22 cellular contexts compared by ENCODE assay signal in the genomic region with DNA sequence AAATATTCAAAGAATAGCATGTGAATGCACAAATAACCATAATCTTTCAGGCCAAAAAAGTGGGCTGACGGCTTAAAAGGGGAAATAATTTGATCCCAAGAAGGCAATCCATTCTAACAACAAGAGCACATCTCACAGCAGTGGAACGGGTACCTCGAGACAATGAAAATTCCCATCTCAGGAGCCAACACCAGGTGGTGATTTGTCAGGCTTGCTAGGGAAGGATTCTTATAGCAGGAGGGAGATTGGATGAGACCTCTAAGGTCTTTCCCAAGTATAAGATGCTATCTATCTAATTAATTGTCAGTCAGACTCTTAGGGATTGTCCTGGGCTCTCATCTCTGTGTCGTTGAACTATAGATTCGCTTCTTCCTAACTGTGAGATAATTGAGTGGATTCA.
A peak's percentile ranks its signal among the peaks of the same experiment; 100 is the strongest.
DNase-seq lines count a peak whose midpoint lies in the region; ATAC-seq and TF ChIP-seq lines count a peak whose summit lies in the region.
"Had no signal": no experiment of that assay in that cellular context is flagged by ENCODE, and none has a peak within 500 bp of the region (broad histone marks: within the 10 kb centered on the region; RNA-seq: fewer than 3 reads in every experiment).

No MANE protein-coding gene starts in this region.

- H3K4me3 ChIP-seq in GM23338: no peak overlapping the region
- H3K4me3 ChIP-seq: coronary artery, GM12878, tibial nerve had no signal

- H3K4me1 Mint-ChIP-seq in T-helper 1 cell treated with Interleukin-12 subunit alpha and Interleukin-12 subunit beta and Interleukin-4 antibody, amounts not matched to agents 30 μg/mL and 1 μg/mL, for 36 hours (ENCODE audit: low read depth): peaks cover 66% of the 10 kb centered on the region
- H3K4me1 Mint-ChIP-seq in GM23338 (peaks cover 5% of the 10 kb centered on the region; the same call in 2 of the 3 replicates), natural killer cell (peaks cover 83 to 88% of the 10 kb centered on the region in 2 donors)
- H3K4me1 Mint-ChIP-seq in activated T-helper 17 cell treated with anti-CD3 and anti-CD28 coated beads, Interleukin-2, amount 50 U/mL, for 72 hours: peaks cover 54% of the 10 kb centered on the region

- H3K27ac Mint-ChIP-seq in T-helper 1 cell treated with Interleukin-12 subunit alpha and Interleukin-12 subunit beta and Interleukin-4 antibody, amounts not matched to agents 30 μg/mL and 1 μg/mL, for 36 hours: peak overlapping the region; percentile 78
- H3K27ac Mint-ChIP-seq in GM23338 (no peak overlapping the region), natural killer cell (peak overlapping the region; percentile 96 to 99)
- peak overlapping the region; percentile 78 for H3K27ac Mint-ChIP-seq in activated T-helper 17 cell treated with anti-CD3 and anti-CD28 coated beads, Interleukin-2, amount 50 U/mL, for 72 hours

- no peaks in the 10 kb centered on the region for H3K36me3 ChIP-seq in GM23338 (ENCODE audit: insufficient read depth)
- H3K36me3 ChIP-seq: neutrophil, tibial nerve had no signal

- H3K4me2 ChIP-seq in GM23338: no peak overlapping the region

- H4K20me1 ChIP-seq in GM23338 (replicated peaks; ENCODE audit: insufficient read depth): no peaks in the 10 kb centered on the region

- peaks cover under 1% of the 10 kb centered on the region; the same call in 1 of the 2 replicates for H3K4me1 ChIP-seq in GM23338 (ENCODE audit: insufficient read depth)

- no peaks in the 10 kb centered on the region for H3K27me3 Mint-ChIP-seq in T-helper 1 cell treated with Interleukin-12 subunit alpha and Interleukin-12 subunit beta and Interleukin-4 antibody, amounts not matched to agents 30 μg/mL and 1 μg/mL, for 36 hours (ENCODE audit: low read depth)
- H3K27me3 Mint-ChIP-seq in GM23338 (ENCODE audit: insufficient read depth, low read depth, poor library complexity) (no peaks in the 10 kb centered on the region), natural killer cell (ENCODE audit: low read depth in 2 of 2) (no peaks in the 10 kb centered on the region)
- no peaks in the 10 kb centered on the region for H3K27me3 Mint-ChIP-seq in activated T-helper 17 cell treated with anti-CD3 and anti-CD28 coated beads, Interleukin-2, amount 50 U/mL, for 72 hours

- ATAC-seq in GM23338 (no peak; the same call in 2 of the 3 replicates), natural killer cell (no peak), GM21515 (IDR thresholded peaks at IDR 0.05; ENCODE audit: unreplicated experiment) (no peak)
- no peak for ATAC-seq in activated T-helper 17 cell treated with anti-CD3 and anti-CD28 coated beads, Interleukin-2, amount 50 U/mL, for 72 hours (replicated peaks)

- TF ChIP-seq CTCF in GM23338 (conservative IDR thresholded peaks at IDR 0.05; ENCODE audit: low read depth in 2 of 2) (no peak), natural killer cell (IDR thresholded peaks at IDR 0.05) (no peak)

- no peak overlapping the region; the same call in 1 of the 2 replicates for H2AFZ ChIP-seq in GM23338

- H3K9me3 Mint-ChIP-seq in T-helper 1 cell treated with Interleukin-12 subunit alpha and Interleukin-12 subunit beta and Interleukin-4 antibody, amounts not matched to agents 30 μg/mL and 1 μg/mL, for 36 hours: peaks cover 4% of the 10 kb centered on the region
- H3K9me3 Mint-ChIP-seq in GM23338 (peaks cover 2% of the 10 kb centered on the region; the same call in 2 of the 3 replicates), natural killer cell (no peaks in the 10 kb centered on the region)
- no peaks in the 10 kb centered on the region for H3K9me3 Mint-ChIP-seq in activated T-helper 17 cell treated with anti-CD3 and anti-CD28 coated beads, Interleukin-2, amount 50 U/mL, for 72 hours

- no peaks in the 10 kb centered on the region for H3K9me2 ChIP-seq in GM23338 (ENCODE audit: insufficient read depth)

- no peak for DNase-seq in T-helper 1 cell
- peak; percentile 25 for DNase-seq in GM23338 (ENCODE audit: low spot score)
- DNase-seq in natural killer cell: no peak
- DNase-seq in NCI-H1930 (lab: John Stamatoyannopoulos, UW): no peak
- DNase-seq in SW480 (ENCODE audit: low spot score): no peak
- DNase-seq: activated CD4-positive, alpha-beta T cell treated with anti-CD3 and anti-CD28 coated beads, Interleukin-2, amount 50 U/mL, for 1 hour; foreskin fibroblast; GDM1; Kasumi-1; left cardiac atrium; midbrain; NCI-H1105 treated with DMSO at 0.1 percent for 48 hours; NCI-H526 treated with DMSO at 0.1 percent for 48 hours; SIG-M5; T1000 had no signal

- H3K27me3 ChIP-seq in GM23338 (ENCODE audit: insufficient read depth): no peaks in the 10 kb centered on the region
- H3K27me3 ChIP-seq: neutrophil, tibial nerve had no signal

- intact Hi-C loops in natural killer cell (cut with micrococcal nuclease): loop anchor here (5.0 kb wide), 2 partner anchors 111 to 424 kb away; no protein-coding TSS in a partner anchor

- H3K36me3 Mint-ChIP-seq in T-helper 1 cell treated with Interleukin-12 subunit alpha and Interleukin-12 subunit beta and Interleukin-4 antibody, amounts not matched to agents 30 μg/mL and 1 μg/mL, for 36 hours (ENCODE audit: low read depth): peaks cover 18% of the 10 kb centered on the region
- H3K36me3 Mint-ChIP-seq in GM23338 (ENCODE audit: low read depth): no peaks in the 10 kb centered on the region
- H3K36me3 Mint-ChIP-seq in activated T-helper 17 cell treated with anti-CD3 and anti-CD28 coated beads, Interleukin-2, amount 50 U/mL, for 72 hours (ENCODE audit: low read depth): no peaks in the 10 kb centered on the region
- H3K36me3 Mint-ChIP-seq in natural killer cell: no peaks in the 10 kb centered on the region

- H3K4me3 Mint-ChIP-seq in T-helper 1 cell treated with Interleukin-12 subunit alpha and Interleukin-12 subunit beta and Interleukin-4 antibody, amounts not matched to agents 30 μg/mL and 1 μg/mL, for 36 hours: peak overlapping the region; percentile 49
- H3K4me3 Mint-ChIP-seq in GM23338 (no peak overlapping the region), natural killer cell (peak overlapping the region; percentile 87)
- H3K4me3 Mint-ChIP-seq in activated T-helper 17 cell treated with anti-CD3 and anti-CD28 coated beads, Interleukin-2, amount 50 U/mL, for 72 hours: peak overlapping the region; percentile 86

- H3K27ac ChIP-seq in GM23338 (ENCODE audit: low read depth): no peak overlapping the region
- H3K27ac ChIP-seq: coronary artery, neutrophil had no signal

- no peaks in the 10 kb centered on the region for H3F3A ChIP-seq in GM23338 (replicated peaks; ENCODE audit: low read depth)

- H3K79me2 ChIP-seq in GM23338 (replicated peaks; ENCODE audit: insufficient read depth): no peaks in the 10 kb centered on the region

TF ChIP-seq in GM23338, 12 proteins besides CTCF, POLR2A, EP300 and RAD21 (continues in another document):
- TF ChIP-seq, protein P1, sequence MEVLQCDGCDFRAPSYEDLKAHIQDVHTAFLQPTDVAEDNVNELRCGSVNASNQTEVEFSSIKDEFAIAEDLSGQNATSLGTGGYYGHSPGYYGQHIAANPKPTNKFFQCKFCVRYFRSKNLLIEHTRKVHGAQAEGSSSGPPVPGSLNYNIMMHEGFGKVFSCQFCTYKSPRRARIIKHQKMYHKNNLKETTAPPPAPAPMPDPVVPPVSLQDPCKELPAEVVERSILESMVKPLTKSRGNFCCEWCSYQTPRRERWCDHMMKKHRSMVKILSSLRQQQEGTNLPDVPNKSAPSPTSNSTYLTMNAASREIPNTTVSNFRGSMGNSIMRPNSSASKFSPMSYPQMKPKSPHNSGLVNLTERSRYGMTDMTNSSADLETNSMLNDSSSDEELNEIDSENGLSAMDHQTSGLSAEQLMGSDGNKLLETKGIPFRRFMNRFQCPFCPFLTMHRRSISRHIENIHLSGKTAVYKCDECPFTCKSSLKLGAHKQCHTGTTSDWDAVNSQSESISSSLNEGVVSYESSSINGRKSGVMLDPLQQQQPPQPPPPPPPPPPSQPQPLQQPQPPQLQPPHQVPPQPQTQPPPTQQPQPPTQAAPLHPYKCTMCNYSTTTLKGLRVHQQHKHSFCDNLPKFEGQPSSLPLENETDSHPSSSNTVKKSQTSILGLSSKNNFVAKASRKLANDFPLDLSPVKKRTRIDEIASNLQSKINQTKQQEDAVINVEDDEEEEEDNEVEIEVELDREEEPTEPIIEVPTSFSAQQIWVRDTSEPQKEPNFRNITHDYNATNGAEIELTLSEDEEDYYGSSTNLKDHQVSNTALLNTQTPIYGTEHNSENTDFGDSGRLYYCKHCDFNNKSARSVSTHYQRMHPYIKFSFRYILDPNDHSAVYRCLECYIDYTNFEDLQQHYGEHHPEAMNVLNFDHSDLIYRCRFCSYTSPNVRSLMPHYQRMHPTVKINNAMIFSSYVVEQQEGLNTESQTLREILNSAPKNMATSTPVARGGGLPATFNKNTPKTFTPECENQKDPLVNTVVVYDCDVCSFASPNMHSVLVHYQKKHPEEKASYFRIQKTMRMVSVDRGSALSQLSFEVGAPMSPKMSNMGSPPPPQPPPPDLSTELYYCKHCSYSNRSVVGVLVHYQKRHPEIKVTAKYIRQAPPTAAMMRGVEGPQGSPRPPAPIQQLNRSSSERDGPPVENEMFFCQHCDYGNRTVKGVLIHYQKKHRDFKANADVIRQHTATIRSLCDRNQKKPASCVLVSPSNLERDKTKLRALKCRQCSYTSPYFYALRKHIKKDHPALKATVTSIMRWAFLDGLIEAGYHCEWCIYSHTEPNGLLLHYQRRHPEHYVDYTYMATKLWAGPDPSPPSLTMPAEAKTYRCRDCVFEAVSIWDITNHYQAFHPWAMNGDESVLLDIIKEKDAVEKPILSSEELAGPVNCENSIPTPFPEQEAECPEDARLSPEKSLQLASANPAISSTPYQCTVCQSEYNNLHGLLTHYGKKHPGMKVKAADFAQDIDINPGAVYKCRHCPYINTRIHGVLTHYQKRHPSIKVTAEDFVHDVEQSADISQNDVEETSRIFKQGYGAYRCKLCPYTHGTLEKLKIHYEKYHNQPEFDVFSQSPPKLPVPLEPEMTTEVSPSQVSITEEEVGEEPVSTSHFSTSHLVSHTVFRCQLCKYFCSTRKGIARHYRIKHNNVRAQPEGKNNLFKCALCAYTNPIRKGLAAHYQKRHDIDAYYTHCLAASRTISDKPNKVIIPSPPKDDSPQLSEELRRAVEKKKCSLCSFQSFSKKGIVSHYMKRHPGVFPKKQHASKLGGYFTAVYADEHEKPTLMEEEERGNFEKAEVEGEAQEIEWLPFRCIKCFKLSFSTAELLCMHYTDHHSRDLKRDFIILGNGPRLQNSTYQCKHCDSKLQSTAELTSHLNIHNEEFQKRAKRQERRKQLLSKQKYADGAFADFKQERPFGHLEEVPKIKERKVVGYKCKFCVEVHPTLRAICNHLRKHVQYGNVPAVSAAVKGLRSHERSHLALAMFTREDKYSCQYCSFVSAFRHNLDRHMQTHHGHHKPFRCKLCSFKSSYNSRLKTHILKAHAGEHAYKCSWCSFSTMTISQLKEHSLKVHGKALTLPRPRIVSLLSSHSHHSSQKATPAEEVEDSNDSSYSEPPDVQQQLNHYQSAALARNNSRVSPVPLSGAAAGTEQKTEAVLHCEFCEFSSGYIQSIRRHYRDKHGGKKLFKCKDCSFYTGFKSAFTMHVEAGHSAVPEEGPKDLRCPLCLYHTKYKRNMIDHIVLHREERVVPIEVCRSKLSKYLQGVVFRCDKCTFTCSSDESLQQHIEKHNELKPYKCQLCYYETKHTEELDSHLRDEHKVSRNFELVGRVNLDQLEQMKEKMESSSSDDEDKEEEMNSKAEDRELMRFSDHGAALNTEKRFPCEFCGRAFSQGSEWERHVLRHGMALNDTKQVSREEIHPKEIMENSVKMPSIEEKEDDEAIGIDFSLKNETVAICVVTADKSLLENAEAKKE (CRISPR knock-in tag; IDR thresholded peaks at IDR 0.05): no peak
